ENCODE assay signal across 11 cellular contexts in the genomic region with DNA sequence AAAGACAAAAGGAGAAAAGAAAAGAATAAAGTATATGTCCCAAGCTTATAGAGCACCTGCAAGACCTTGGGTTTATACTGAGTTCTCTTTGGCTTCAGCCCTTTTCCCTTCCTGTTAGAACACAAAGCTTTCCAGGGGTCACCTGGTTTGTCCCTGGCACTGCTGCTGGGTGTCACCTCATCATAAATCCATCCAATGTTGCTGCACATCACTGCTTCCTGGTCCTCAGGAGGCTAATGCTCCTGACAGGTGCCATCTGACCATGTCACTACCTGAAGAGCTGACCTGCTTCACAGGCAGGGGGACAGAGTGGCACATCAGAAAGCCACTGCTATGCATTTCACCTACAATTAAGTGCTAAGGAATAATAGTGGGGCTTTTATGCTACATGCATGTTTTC.
"Had no signal": no experiment of that assay in that cellular context is flagged by ENCODE, and none has a peak within 500 bp of the region (broad histone marks: within the 10 kb centered on the region; RNA-seq: fewer than 3 reads in every experiment).

No MANE protein-coding gene starts in this region.

- H3K27ac Mint-ChIP-seq: activated naive CD4-positive, alpha-beta T cell treated with anti-CD3 and anti-CD28 coated beads, Interleukin-2, amount 10 ng/mL, durations not matched to agents 7 days and 5 days; activated T-helper 2 cell treated with anti-CD3 and anti-CD28 coated beads, Interferon-gamma antibody, Interleukin-2, Interleukin-4, amounts not matched to agents 10 μg/mL and 5 μg/mL and 100 μg/mL, durations not matched to agents 14 hours and 24 hours and 36 hours; endodermal cell; mesothelial cell of epicardium; naive B cell; neural progenitor cell; stimulated activated naive B cell treated with anti-CD40 and anti-IgM and Interleukin-4, amounts not matched to agents 10 μg/mL and 1 μg/mL and 100 μg/mL, for 72 hours had no signal

- H3K27me3 Mint-ChIP-seq: activated naive CD4-positive, alpha-beta T cell treated with anti-CD3 and anti-CD28 coated beads, Interleukin-2, amount 10 ng/mL, durations not matched to agents 7 days and 5 days; naive B cell; stimulated activated naive B cell treated with anti-CD40 and anti-IgM and Interleukin-4, amounts not matched to agents 10 μg/mL and 1 μg/mL and 100 μg/mL, for 72 hours had no signal

- H3K27ac ChIP-seq: heart left ventricle, neural progenitor cell, ovary, tibial artery had no signal

- DNase-seq: activated naive CD4-positive, alpha-beta T cell treated with anti-CD3 and anti-CD28 coated beads, Interleukin-2, amount 10 ng/mL, durations not matched to agents 7 days and 5 days; heart left ventricle; naive B cell; ovary; stimulated activated CD4-positive, alpha-beta T cell treated with anti-CD3 and anti-CD28 coated beads, Interleukin-4, amount 100 ng/mL, for 1 hour; stimulated activated naive B cell treated with anti-CD40 and anti-IgM and Interleukin-4, amounts not matched to agents 10 μg/mL and 1 μg/mL and 100 μg/mL, for 72 hours; tibial artery had no signal

- H3K4me1 Mint-ChIP-seq: activated naive CD4-positive, alpha-beta T cell treated with anti-CD3 and anti-CD28 coated beads, Interleukin-2, amount 10 ng/mL, durations not matched to agents 7 days and 5 days; endodermal cell; naive B cell; neural progenitor cell; stimulated activated naive B cell treated with anti-CD40 and anti-IgM and Interleukin-4, amounts not matched to agents 10 μg/mL and 1 μg/mL and 100 μg/mL, for 72 hours had no signal

- H3K4me3 Mint-ChIP-seq: activated naive CD4-positive, alpha-beta T cell treated with anti-CD3 and anti-CD28 coated beads, Interleukin-2, amount 10 ng/mL, durations not matched to agents 7 days and 5 days; endodermal cell; mesothelial cell of epicardium; naive B cell; neural progenitor cell; stimulated activated naive B cell treated with anti-CD40 and anti-IgM and Interleukin-4, amounts not matched to agents 10 μg/mL and 1 μg/mL and 100 μg/mL, for 72 hours had no signal

- H3K36me3 Mint-ChIP-seq: activated naive CD4-positive, alpha-beta T cell treated with anti-CD3 and anti-CD28 coated beads, Interleukin-2, amount 10 ng/mL, durations not matched to agents 7 days and 5 days; mesothelial cell of epicardium; naive B cell; neural progenitor cell; stimulated activated naive B cell treated with anti-CD40 and anti-IgM and Interleukin-4, amounts not matched to agents 10 μg/mL and 1 μg/mL and 100 μg/mL, for 72 hours had no signal

- ATAC-seq: stimulated activated naive B cell treated with anti-CD40 and anti-IgM and Interleukin-4, amounts not matched to agents 10 μg/mL and 1 μg/mL and 100 μg/mL, for 72 hours had no signal

- H3K9me3 Mint-ChIP-seq: activated naive CD4-positive, alpha-beta T cell treated with anti-CD3 and anti-CD28 coated beads, Interleukin-2, amount 10 ng/mL, durations not matched to agents 7 days and 5 days; endodermal cell; neural progenitor cell had no signal
